13 cellular contexts compared by ENCODE assay signal in the genomic region with DNA sequence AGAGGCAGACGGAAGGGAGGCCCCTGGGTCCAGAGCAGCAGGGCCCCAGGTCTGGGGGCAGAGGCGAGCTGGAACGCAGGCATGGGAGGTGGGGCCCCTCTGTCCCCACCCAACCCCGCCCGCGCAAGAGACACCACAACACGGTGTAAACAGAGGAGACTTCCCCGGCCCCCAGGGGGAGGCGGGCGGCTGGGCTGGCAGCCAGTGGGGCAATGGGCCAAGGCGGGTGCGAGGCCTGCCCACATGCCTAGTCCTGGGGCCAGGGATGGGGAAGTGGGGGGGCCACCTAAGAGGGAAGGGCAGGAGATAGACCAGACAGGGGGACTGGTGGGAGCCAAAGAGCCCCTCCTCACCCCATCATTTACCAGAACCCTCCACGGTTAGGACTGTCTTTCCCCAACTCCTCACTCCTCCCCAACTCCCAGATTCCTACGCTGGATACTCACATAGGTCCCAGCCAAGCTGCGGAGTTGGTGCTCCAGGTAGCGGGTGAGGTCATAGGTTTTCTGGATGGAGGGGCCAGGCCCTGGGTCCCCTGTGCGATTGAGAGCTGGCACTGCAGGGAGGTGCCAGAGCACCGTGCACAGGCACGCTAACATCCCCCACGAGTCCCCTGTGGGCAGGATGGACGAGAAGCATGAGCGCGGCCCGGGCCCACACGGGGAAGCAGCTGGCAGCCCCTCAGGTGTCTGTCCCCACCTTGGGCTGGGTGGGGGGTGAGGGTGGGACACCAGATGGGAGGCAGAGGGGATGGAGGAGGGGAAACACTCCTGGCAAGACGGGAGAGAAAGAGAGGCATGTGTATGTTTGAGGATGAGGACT. TPM values are rescaled to one million over a fixed set of nuclear protein-coding genes. Genes with fewer than 3 reads are reported as not detected.
DNase-seq lines count a peak whose midpoint lies in the region; ATAC-seq and TF ChIP-seq lines count a peak whose summit lies in the region.
"Had no signal": no experiment of that assay in that cellular context is flagged by ENCODE, and none has a peak within 500 bp of the region (broad histone marks: within the 10 kb centered on the region; RNA-seq: fewer than 3 reads in every experiment).

No MANE protein-coding gene starts in this region.

- H4K91ac ChIP-seq in neuronal stem cell (ENCODE audit: low read depth, low read length, poor library complexity), result no peak overlapping the region

- H3K9ac ChIP-seq in neuronal stem cell (ENCODE audit: low read depth, low read length, poor library complexity), result no peak overlapping the region

- H2BK5ac ChIP-seq in neuronal stem cell (ENCODE audit: low read length), result no peak overlapping the region

- H2AK5ac ChIP-seq in neuronal stem cell (ENCODE audit: low read depth, low read length), result no peak overlapping the region

- H3K23ac ChIP-seq in neuronal stem cell (ENCODE audit: low read depth, low read length, poor library complexity), result peak overlapping the region; percentile 36

- H3K14ac ChIP-seq in neuronal stem cell (ENCODE audit: low read length), result no peak overlapping the region

- H3K9me3 ChIP-seq in esophagus muscularis mucosa (no peaks in the 10 kb centered on the region), neuronal stem cell (replicated peaks in 1 of 2; ENCODE audit: control insufficient read depth in 2 of 2, insufficient read depth in 1 of 2, low read depth in 1 of 2, low read length in 2 of 2) (no peaks in the 10 kb centered on the region), vagina (no peaks in the 10 kb centered on the region)

- H3K79me1 ChIP-seq in neuronal stem cell (ENCODE audit: low read depth, low read length), result peaks cover 8% of the 10 kb centered on the region

- H3K4me3 ChIP-seq in esophagus muscularis mucosa (peak overlapping the region; percentile 8 to 28 (median 20)), neuronal stem cell (ENCODE audit: low read length in 2 of 2) (no peak overlapping the region), vagina (peak overlapping the region; percentile 5 to 20)

- H2BK120ac ChIP-seq in neuronal stem cell (ENCODE audit: low read depth, low read length), result no peak overlapping the region

- no peak overlapping the region for H3K18ac ChIP-seq in neuronal stem cell (ENCODE audit: low read length)

- H3K4ac ChIP-seq in neuronal stem cell (ENCODE audit: low read length), result no peak overlapping the region

- H3K4me2 ChIP-seq in neuronal stem cell (ENCODE audit: insufficient read depth, low read length, poor library complexity, severe bottlenecking), result no peak overlapping the region

- peak; percentile 60 for DNase-seq in left cardiac atrium
- DNase-seq in cardiac septum (ENCODE audit: low spot score), result no peak
- no peak for DNase-seq in esophagus muscularis mucosa (ENCODE audit: extremely low spot score)
- no peak for DNase-seq in neuronal stem cell (ENCODE audit: low spot score)
- no peak for DNase-seq in vagina (ENCODE audit: extremely low spot score in 2 of 2)
- no peak for DNase-seq in islet precursor cell
- DNase-seq in activated T-cell treated with anti-CD3 and anti-CD28 coated beads, Interleukin-2, amount 50 U/mL, for 4 hours, result no peak
- no peak for DNase-seq in NCI-H2227 treated with DMSO at 0.1 percent for 48 hours (lab: John Stamatoyannopoulos, UW)
- DNase-seq: activated CD4-positive, alpha-beta T cell treated with anti-CD3 and anti-CD28 coated beads, Interleukin-2, amount 50 U/mL, for 48 hours; EL; NCI-H187 had no signal

- H2BK15ac ChIP-seq in neuronal stem cell (ENCODE audit: low read length), result no peak overlapping the region

- H3K4me1 ChIP-seq in esophagus muscularis mucosa (peaks cover 49 to 80% (median 74%) of the 10 kb centered on the region in 4 donors), neuronal stem cell (ENCODE audit: control insufficient read depth in 2 of 2, insufficient read depth in 1 of 2, low read depth in 1 of 2, low read length in 2 of 2) (peaks cover 19 to 20% of the 10 kb centered on the region in 2 donors), vagina (peaks cover 80% of the 10 kb centered on the region)

- no peak overlapping the region for H4K8ac ChIP-seq in neuronal stem cell (ENCODE audit: low read depth, low read length)

- H3K9me3 Mint-ChIP-seq in activated T-cell treated with anti-CD3 and anti-CD28 coated beads, Interleukin-2, amount 50 U/mL, for 4 hours, result no peaks in the 10 kb centered on the region
- H3K9me3 Mint-ChIP-seq: activated naive CD4-positive, alpha-beta T cell treated with anti-CD3 and anti-CD28 coated beads, Interleukin-2, amount 50 U/mL, for 24 hours had no signal

- no peak for TF ChIP-seq POLR2A in esophagus muscularis mucosa (IDR thresholded peaks at IDR 0.05; ENCODE audit: low read depth)
- TF ChIP-seq POLR2A in vagina (IDR thresholded peaks at IDR 0.05), result no peak

- intact Hi-C loops in left cardiac atrium (cut with DNase I), result no loop called here
- intact Hi-C loops in cardiac septum (cut with DNase I), result no loop called here
- intact Hi-C loops in esophagus muscularis mucosa (cut with DNase I), result no loop called here
- intact Hi-C loops in vagina (cut with DNase I), result no loop called here

- ATAC-seq in left cardiac atrium, result peak; percentile 34 to 58
- ATAC-seq in activated T-cell treated with anti-CD3 and anti-CD28 coated beads, Interleukin-2, amount 50 U/mL, for 4 hours, result no peak

- TF ChIP-seq CTCF in esophagus muscularis mucosa (IDR thresholded peaks at IDR 0.05), result no peak
- TF ChIP-seq CTCF in vagina (IDR thresholded peaks at IDR 0.05), result no peak

- 42% methylated on average over 11 of the region's 26 CpGs for WGBS in esophagus muscularis mucosa
- no CpG with 5 or more reads among the region's 26 CpGs for WGBS in neuronal stem cell (ENCODE audit: extremely low coverage in 2 of 2, insufficient read length in 2 of 2, insufficient replicate concordance in 1 of 2), 2 donors

- H3K27me3 Mint-ChIP-seq in activated T-cell treated with anti-CD3 and anti-CD28 coated beads, Interleukin-2, amount 50 U/mL, for 4 hours (ENCODE audit: low read depth), result peaks cover 7% of the 10 kb centered on the region
- H3K27me3 Mint-ChIP-seq: activated naive CD4-positive, alpha-beta T cell treated with anti-CD3 and anti-CD28 coated beads, Interleukin-2, amount 50 U/mL, for 24 hours had no signal

- peaks cover 75% of the 10 kb centered on the region for H3K4me1 Mint-ChIP-seq in activated T-cell treated with anti-CD3 and anti-CD28 coated beads, Interleukin-2, amount 50 U/mL, for 4 hours (ENCODE audit: low read depth)

- TF ChIP-seq EP300 in esophagus muscularis mucosa (IDR thresholded peaks at IDR 0.05), result peak; percentile 21

- no peak overlapping the region for H3K4me3 Mint-ChIP-seq in activated T-cell treated with anti-CD3 and anti-CD28 coated beads, Interleukin-2, amount 50 U/mL, for 4 hours
- H3K4me3 Mint-ChIP-seq: activated naive CD4-positive, alpha-beta T cell treated with anti-CD3 and anti-CD28 coated beads, Interleukin-2, amount 50 U/mL, for 24 hours had no signal

- H3K27ac ChIP-seq in esophagus muscularis mucosa (replicated peaks in 1 of 4) (peak overlapping the region; percentile 83 to 99 (median 98)), neuronal stem cell (replicated peaks; ENCODE audit: low read length) (no peak overlapping the region), vagina (peak overlapping the region; percentile 82)

- H2AFZ ChIP-seq in neuronal stem cell (ENCODE audit: low read length), result no peak overlapping the region

- H3K36me3 Mint-ChIP-seq in activated T-cell treated with anti-CD3 and anti-CD28 coated beads, Interleukin-2, amount 50 U/mL, for 4 hours (ENCODE audit: insufficient read depth), result peaks cover 6% of the 10 kb centered on the region
- H3K36me3 Mint-ChIP-seq: activated naive CD4-positive, alpha-beta T cell treated with anti-CD3 and anti-CD28 coated beads, Interleukin-2, amount 50 U/mL, for 24 hours had no signal

- no peak overlapping the region for H2BK12ac ChIP-seq in neuronal stem cell (ENCODE audit: low read length)

- H3K36me3 ChIP-seq in esophagus muscularis mucosa (peaks cover 0 to 16% (median 13%) of the 10 kb centered on the region in 4 donors), neuronal stem cell (replicated peaks in 1 of 2; ENCODE audit: control insufficient read depth in 2 of 2, insufficient read depth in 2 of 2, low read length in 2 of 2) (peaks cover 2 to 17% of the 10 kb centered on the region in 2 donors), vagina (no peaks in the 10 kb centered on the region)

- no peaks in the 10 kb centered on the region for H3K27me3 ChIP-seq in esophagus muscularis mucosa
- peaks cover 0 to 6% (median 0%) of the 10 kb centered on the region in 3 experiments for H3K27me3 ChIP-seq in neuronal stem cell (ENCODE audit: control insufficient read depth in 3 of 3, insufficient read depth in 3 of 3, low read depth in 1 of 3, low read length in 3 of 3)
- H3K27me3 ChIP-seq in vagina, result no peaks in the 10 kb centered on the region

RNA-seq across cellular contexts. Expression of a gene that starts 6.2 kb away (rescaled TPM):
- total RNA-seq in left cardiac atrium (1 to 10 TPM; 1.1 to 4.6 TPM), cardiac septum (4.0 TPM), esophagus muscularis mucosa (10 to 100 TPM in 3 of 4 donors, 1 to 10 TPM in 1; 8.3 to 28.3 (median 11.8) TPM), vagina (20.6 TPM)
- 3.4 TPM for polyA plus RNA-seq in neuronal stem cell (2013, experiment 1 of 2)
- polyA plus RNA-seq in neuronal stem cell (2013, experiment 2 of 2), result 3.3 TPM
- total RNA-seq in activated T-cell treated with anti-CD3 and anti-CD28 coated beads, Interleukin-2, amount 50 U/mL, for 4 hours, result 1 to 10 TPM in 2 of 3 donors, under 1 TPM in 1; 0.56 to 1.5 (median 1.4) TPM

RNA-seq across cellular contexts. Expression of a gene that starts 13.9 kb away (rescaled TPM):
- total RNA-seq in left cardiac atrium (10 to 100 TPM; 54.5 to 59.3 TPM), cardiac septum (61.6 TPM), esophagus muscularis mucosa (100 to 1,000 TPM in 1 of 4 donors, 10 to 100 TPM in 3; 77.2 to 106 (median 83.1) TPM), vagina (80.0 TPM)
- polyA plus RNA-seq in neuronal stem cell (2013, experiment 1 of 2), result 11.9 TPM
- polyA plus RNA-seq in neuronal stem cell (2013, experiment 2 of 2), result 10.9 TPM
- 10 to 100 TPM; 16.4 to 23.8 (median 22.0) TPM for total RNA-seq in activated T-cell treated with anti-CD3 and anti-CD28 coated beads, Interleukin-2, amount 50 U/mL, for 4 hours

RNA-seq across cellular contexts. Expression of a gene that starts 24.6 kb away (rescaled TPM):
- total RNA-seq in left cardiac atrium (1 to 10 TPM; 6.2 to 9.0 TPM), cardiac septum (4.8 TPM), esophagus muscularis mucosa (10 to 100 TPM; 10.7 to 16.7 (median 12.7) TPM), vagina (20.6 TPM)
- 29.1 TPM for polyA plus RNA-seq in neuronal stem cell (2013, experiment 1 of 2)
- polyA plus RNA-seq in neuronal stem cell (2013, experiment 2 of 2), result 29.1 TPM
- total RNA-seq in activated T-cell treated with anti-CD3 and anti-CD28 coated beads, Interleukin-2, amount 50 U/mL, for 4 hours, result 10 to 100 TPM; 36.2 to 40.0 (median 36.2) TPM

RNA-seq across cellular contexts. Expression of a gene that starts 34.4 kb away (rescaled TPM):
- total RNA-seq in left cardiac atrium, result 10 to 100 TPM; 86.7 to 94.1 TPM
- total RNA-seq in cardiac septum, result 95.1 TPM
- total RNA-seq in esophagus muscularis mucosa, result 10 to 100 TPM; 56.9 to 87.3 (median 78.7) TPM
- 114 TPM for polyA plus RNA-seq in neuronal stem cell (2013, experiment 1 of 2)
- polyA plus RNA-seq in neuronal stem cell (2013, experiment 2 of 2), result 112 TPM
- 102 TPM for total RNA-seq in vagina
- 100 to 1,000 TPM; 262 to 265 (median 264) TPM for total RNA-seq in activated T-cell treated with anti-CD3 and anti-CD28 coated beads, Interleukin-2, amount 50 U/mL, for 4 hours

RNA-seq across cellular contexts. Expression of a gene that starts 36.7 kb away (rescaled TPM):
- total RNA-seq in left cardiac atrium (1 to 10 TPM; 2.4 to 2.8 TPM), cardiac septum (1.0 TPM), esophagus muscularis mucosa (1 to 10 TPM in 3 of 4 donors, under 1 TPM in 1; 0.57 to 2.8 (median 1.2) TPM), vagina (6.6 TPM)
- polyA plus RNA-seq in neuronal stem cell (2013, experiment 1 of 2), result 0.36 TPM
- polyA plus RNA-seq in neuronal stem cell (2013, experiment 2 of 2), result 0.53 TPM
- total RNA-seq in activated T-cell treated with anti-CD3 and anti-CD28 coated beads, Interleukin-2, amount 50 U/mL, for 4 hours, result 10 to 100 TPM; 63.5 to 90.1 (median 68.5) TPM
- polyA plus RNA-seq: AG04450 had no signal

Comparison
In these comparisons a context has a peak if more than half of its experiments do, and no peak if none do; other contexts are left out.
1. ATAC-seq: peak in left cardiac atrium (2 of 2); none in activated T-cell treated with anti-CD3 and anti-CD28 coated beads, Interleukin-2, amount 50 U/mL, for 4 hours (0 of 2).
2. H3K4me3 ChIP-seq: peak in esophagus muscularis mucosa (4 of 4) and vagina (2 of 2); none in neuronal stem cell (0 of 2).